17 cellular contexts compared by ENCODE assay signal in genomic region chr1:163085041-163085903, GRCh38.
DNase-seq lines count a peak whose midpoint lies in the region; ATAC-seq lines count a peak whose summit lies in the region.
"Had no signal": no experiment of that assay in that cellular context is flagged by ENCODE, and none has a peak within 500 bp of the region (broad histone marks: within the 10 kb centered on the region; RNA-seq: fewer than 3 reads in every experiment).

No MANE protein-coding gene starts in this region.

- no peak for ATAC-seq in GM21737 (IDR thresholded peaks at IDR 0.05; ENCODE audit: unreplicated experiment)
- ATAC-seq in GM19455 (IDR thresholded peaks at IDR 0.05; ENCODE audit: unreplicated experiment): no peak
- ATAC-seq: left cardiac atrium had no signal

- DNase-seq in AG08395 (ENCODE audit: low spot score): peak; percentile 29
- peak; percentile 87 for DNase-seq in HCEC 1CT
- DNase-seq in iris pigment epithelial cell (ENCODE audit: low read depth): peak; percentile 36
- no peak for DNase-seq in NCI-H1436 (lab: John Stamatoyannopoulos, UW)
- DNase-seq in 8988T: no peak
- DNase-seq: activated CD8-positive, alpha-beta memory T cell treated with anti-CD3 and anti-CD28 coated beads, Interleukin-2, amount 50 U/mL, for 48 hours; activated naive CD4-positive, alpha-beta T cell treated with anti-CD3 and anti-CD28 coated beads, Interleukin-2, amount 50 U/mL, for 16 hours; central memory CD4-positive, alpha-beta T cell; DMS79 treated with DMSO at 0.1 percent for 48 hours; left cardiac atrium; NCI-H226; posterior cingulate gyrus; stimulated activated CD4-positive, alpha-beta T cell treated with anti-CD3 and anti-CD28 coated beads, Interleukin-12 subunit alpha, Interleukin-12 subunit beta, amount 100 ng/mL, for 4 hours; SW 1271 had no signal

- H3K27ac ChIP-seq in angular gyrus (ENCODE audit: low read depth, low read length): peak overlapping the region; percentile 4

Comparison
In these comparisons a context has a peak if more than half of its experiments do, and no peak if none do; other contexts are left out.
1. DNase-seq: peak in AG08395 (single experiment), HCEC 1CT (single experiment) and iris pigment epithelial cell (single experiment); none in NCI-H1436 (single experiment) and 8988T (single experiment).